In the genomic region with DNA sequence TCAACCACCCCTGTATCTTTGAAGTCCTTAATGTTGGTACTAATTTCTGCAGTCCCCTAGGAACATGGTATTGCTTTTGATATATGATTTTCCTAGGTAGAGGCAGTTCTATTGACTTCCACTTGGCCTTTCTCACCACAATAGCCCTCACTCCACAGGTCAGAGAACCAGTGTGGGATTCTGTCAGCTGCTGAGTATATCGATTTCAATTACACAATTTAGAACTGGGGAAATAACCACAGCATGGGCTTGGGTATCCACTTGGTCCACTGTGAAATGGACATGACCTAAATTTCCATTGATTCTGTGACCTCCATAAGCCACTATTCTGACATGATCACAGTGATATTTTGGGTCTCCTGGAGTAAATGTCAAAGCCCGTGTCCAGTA, we compare ENCODE assay signal across 27 cellular contexts.
DNase-seq lines count a peak whose midpoint lies in the region; ATAC-seq, FAIRE-seq and TF ChIP-seq lines count a peak whose summit lies in the region.
"Had no signal": no experiment of that assay in that cellular context is flagged by ENCODE, and none has a peak within 500 bp of the region (broad histone marks: within the 10 kb centered on the region; RNA-seq: fewer than 3 reads in every experiment).

No MANE protein-coding gene starts in this region.

- H4K20me1 ChIP-seq in astrocyte (ENCODE audit: insufficient read depth, low read length) = no peaks in the 10 kb centered on the region
- H4K20me1 ChIP-seq: BLaER1 treated with 17β-estradiol and CSF1 and Interleukin-3, amounts not matched to agents 10 nM and 100 nM had no signal

- no peak overlapping the region for H3K4me2 ChIP-seq in astrocyte (ENCODE audit: low read length)
- H3K4me2 ChIP-seq: A549; BLaER1 treated with 17β-estradiol and CSF1 and Interleukin-3, amounts not matched to agents 10 nM and 100 nM had no signal

- H3K36me3 ChIP-seq in astrocyte (ENCODE audit: insufficient read depth, low read length) (no peaks in the 10 kb centered on the region), psoas muscle (ENCODE audit: insufficient read depth in 1 of 2, low read depth in 1 of 2) (no peaks in the 10 kb centered on the region), skeletal muscle tissue (ENCODE audit: control insufficient read depth in 3 of 3, insufficient read depth in 3 of 3, low read length in 3 of 3) (peaks cover 0 to 3% (median 0%) of the 10 kb centered on the region in 3 donors), spleen (peaks cover 0 to 10% (median 0%) of the 10 kb centered on the region in 6 donors)
- H3K36me3 ChIP-seq: BLaER1 treated with 17β-estradiol and CSF1 and Interleukin-3, amounts not matched to agents 10 nM and 100 nM had no signal

- H3K9me3 ChIP-seq in astrocyte (ENCODE audit: insufficient read depth, low read depth, low read length) (no peaks in the 10 kb centered on the region), psoas muscle (no peaks in the 10 kb centered on the region), skeletal muscle tissue (ENCODE audit: control insufficient read depth in 3 of 3, low read length in 3 of 3) (no peaks in the 10 kb centered on the region), spleen (no peaks in the 10 kb centered on the region)
- H3K9me3 ChIP-seq: A549 had no signal

- H3K4me3 Mint-ChIP-seq in activated CD4-positive, alpha-beta T cell treated with anti-CD3 and anti-CD28 coated beads, Interleukin-2, amount 10 ng/mL, durations not matched to agents 7 days and 5 days = no peak overlapping the region
- H3K4me3 Mint-ChIP-seq in astrocyte (ENCODE audit: unreplicated experiment) = no peak overlapping the region
- H3K4me3 Mint-ChIP-seq: B cell; CD14-positive monocyte; CD4-positive, alpha-beta memory T cell; CD4-positive, CD25-positive, alpha-beta regulatory T cell; CD8-positive, alpha-beta memory T cell had no signal

- 33 to 49% (median 43%) methylated on average over 2 of the region's 2 CpGs for WGBS in psoas muscle, 3 donors
- WGBS in spleen, 5 donors = 86 to 100% (median 91%) methylated on average over 2 of the region's 2 CpGs

- CTCF ChIA-PET in activated CD4-positive, alpha-beta T cell treated with anti-CD3 and anti-CD28 coated beads, Interleukin-2, amount 10 ng/mL, durations not matched to agents 7 days and 5 days (lab: Charles Lee) = no interaction called here

- H3K27ac Mint-ChIP-seq in activated CD4-positive, alpha-beta T cell treated with anti-CD3 and anti-CD28 coated beads, Interleukin-2, amount 10 ng/mL, durations not matched to agents 7 days and 5 days = peak overlapping the region; percentile 46
- H3K27ac Mint-ChIP-seq in astrocyte (ENCODE audit: unreplicated experiment) = no peak overlapping the region
- H3K27ac Mint-ChIP-seq: B cell; CD14-positive monocyte; CD4-positive, alpha-beta memory T cell; CD4-positive, CD25-positive, alpha-beta regulatory T cell had no signal

- H3K9ac ChIP-seq in astrocyte (ENCODE audit: low read length) (no peak overlapping the region), skeletal muscle tissue (ENCODE audit: low read depth in 1 of 3, low read length in 3 of 3) (no peak overlapping the region)
- H3K9ac ChIP-seq: BLaER1 treated with 17β-estradiol and CSF1 and Interleukin-3, amounts not matched to agents 10 nM and 100 nM had no signal

- no peak for DNase-seq in activated CD4-positive, alpha-beta T cell treated with anti-CD3 and anti-CD28 coated beads, Interleukin-2, amount 10 ng/mL, durations not matched to agents 7 days and 5 days
- no peak for DNase-seq in activated CD4-positive, alpha-beta T cell treated with anti-CD3 and anti-CD28 coated beads, Interleukin-2, amount 50 U/mL, for 4 hours
- no peak for DNase-seq in astrocyte (ENCODE audit: low read depth)
- DNase-seq in psoas muscle = no peak
- DNase-seq in NOMO-1 treated with dmso at 0.1 percent for 144 hours (lab: John Stamatoyannopoulos, UW; ENCODE audit: unreplicated experiment) = no peak
- DNase-seq in NCI-H1092 treated with DMSO at 0.1 percent for 48 hours (lab: John Stamatoyannopoulos, UW) = no peak
- no peak for DNase-seq in spleen
- DNase-seq: AML-193; CD4-positive, alpha-beta memory T cell; CD4-positive, CD25-positive, alpha-beta regulatory T cell; CD8-positive, alpha-beta memory T cell; COR-L47; DMS 273 treated with DMSO at 0.1 percent for 48 hours; DMS153; DMS53; DMS79; DND-41; EL; GDM1 had no signal

- no peaks in the 10 kb centered on the region for H3K27me3 Mint-ChIP-seq in activated CD4-positive, alpha-beta T cell treated with anti-CD3 and anti-CD28 coated beads, Interleukin-2, amount 10 ng/mL, durations not matched to agents 7 days and 5 days
- H3K27me3 Mint-ChIP-seq in astrocyte (ENCODE audit: low read depth, unreplicated experiment) = no peaks in the 10 kb centered on the region
- H3K27me3 Mint-ChIP-seq: B cell; CD4-positive, alpha-beta memory T cell; CD4-positive, CD25-positive, alpha-beta regulatory T cell; CD8-positive, alpha-beta memory T cell had no signal

- H2AFZ ChIP-seq in astrocyte (ENCODE audit: low read depth, low read length) = no peak overlapping the region

- no peaks in the 10 kb centered on the region for H3K4me1 ChIP-seq in astrocyte (ENCODE audit: insufficient read depth, low read length)
- H3K4me1 ChIP-seq in psoas muscle = peaks cover 17% of the 10 kb centered on the region
- peaks cover 0 to 15% (median 11%) of the 10 kb centered on the region in 3 donors for H3K4me1 ChIP-seq in skeletal muscle tissue (ENCODE audit: control insufficient read depth in 3 of 3, insufficient read depth in 3 of 3, low read length in 3 of 3)
- H3K4me1 ChIP-seq in spleen = no peaks in the 10 kb centered on the region
- H3K4me1 ChIP-seq: A549; BLaER1 treated with 17β-estradiol and CSF1 and Interleukin-3, amounts not matched to agents 10 nM and 100 nM had no signal

- POLR2A ChIA-PET in activated CD4-positive, alpha-beta T cell treated with anti-CD3 and anti-CD28 coated beads, Interleukin-2, amount 10 ng/mL, durations not matched to agents 7 days and 5 days (lab: Charles Lee) = no interaction called here

- no peak for TF ChIP-seq POLR2A in spleen (IDR thresholded peaks at IDR 0.05)

- no peaks in the 10 kb centered on the region for H3K79me2 ChIP-seq in astrocyte (ENCODE audit: insufficient read depth, low read length)

- H3K36me3 Mint-ChIP-seq in activated CD4-positive, alpha-beta T cell treated with anti-CD3 and anti-CD28 coated beads, Interleukin-2, amount 10 ng/mL, durations not matched to agents 7 days and 5 days (ENCODE audit: low read depth) = peaks cover 3% of the 10 kb centered on the region
- H3K36me3 Mint-ChIP-seq in astrocyte (ENCODE audit: low read depth, unreplicated experiment) = peaks cover 5% of the 10 kb centered on the region
- H3K36me3 Mint-ChIP-seq: CD14-positive monocyte had no signal

- intact Hi-C loops in psoas muscle (cut with DNase I) = no loop called here
- intact Hi-C loops in spleen (cut with DNase I; ENCODE audit: low total_unique reads) = no loop called here

- no peak overlapping the region for H3K4me3 ChIP-seq in astrocyte (ENCODE audit: insufficient read depth, low read depth, low read length)
- H3K4me3 ChIP-seq in psoas muscle = no peak overlapping the region
- H3K4me3 ChIP-seq in skeletal muscle tissue (ENCODE audit: low read length in 3 of 3) = no peak overlapping the region
- H3K4me3 ChIP-seq in spleen = no peak overlapping the region
- H3K4me3 ChIP-seq: A549; BLaER1 treated with 17β-estradiol and CSF1 and Interleukin-3, amounts not matched to agents 10 nM and 100 nM; GM12878 had no signal

- no peaks in the 10 kb centered on the region for H3K4me1 Mint-ChIP-seq in activated CD4-positive, alpha-beta T cell treated with anti-CD3 and anti-CD28 coated beads, Interleukin-2, amount 10 ng/mL, durations not matched to agents 7 days and 5 days
- H3K4me1 Mint-ChIP-seq in astrocyte (ENCODE audit: low read depth, unreplicated experiment) = no peaks in the 10 kb centered on the region
- H3K4me1 Mint-ChIP-seq: CD14-positive monocyte; CD8-positive, alpha-beta memory T cell had no signal

- TF ChIP-seq CTCF in astrocyte (IDR thresholded peaks at IDR 0.05; ENCODE audit: insufficient read depth, low read depth, low read length) = no peak
- TF ChIP-seq CTCF in psoas muscle (IDR thresholded peaks at IDR 0.05) = no peak
- no peak for TF ChIP-seq CTCF in spleen (IDR thresholded peaks at IDR 0.05 in 8 of 11, conservative IDR thresholded peaks at IDR 0.05 in 3 of 11)

- ATAC-seq in psoas muscle = peak in 2 of 4 donors; percentile 64 to 75
- ATAC-seq: A549, GM12878 had no signal

- H3K27me3 ChIP-seq in astrocyte (ENCODE audit: insufficient read depth, low read length) = no peaks in the 10 kb centered on the region
- H3K27me3 ChIP-seq in psoas muscle (ENCODE audit: insufficient read depth in 3 of 3, low read length in 2 of 3) = no peaks in the 10 kb centered on the region
- no peaks in the 10 kb centered on the region for H3K27me3 ChIP-seq in skeletal muscle tissue (ENCODE audit: control insufficient read depth in 3 of 3, insufficient read depth in 3 of 3, low read length in 3 of 3)
- no peaks in the 10 kb centered on the region for H3K27me3 ChIP-seq in spleen (replicated peaks in 1 of 7)

- H3K27ac ChIP-seq in astrocyte (ENCODE audit: low read depth, low read length) = no peak overlapping the region
- H3K27ac ChIP-seq in psoas muscle = peak overlapping the region; percentile 72
- peak overlapping the region; percentile 32 for H3K27ac ChIP-seq in skeletal muscle tissue (ENCODE audit: low read depth, low read length)
- H3K27ac ChIP-seq in spleen = no peak overlapping the region
- H3K27ac ChIP-seq: 22Rv1; A549; BLaER1 treated with 17β-estradiol and CSF1 and Interleukin-3, amounts not matched to agents 10 nM and 100 nM had no signal

- no peaks in the 10 kb centered on the region for H3K9me3 Mint-ChIP-seq in activated CD4-positive, alpha-beta T cell treated with anti-CD3 and anti-CD28 coated beads, Interleukin-2, amount 10 ng/mL, durations not matched to agents 7 days and 5 days
- no peaks in the 10 kb centered on the region for H3K9me3 Mint-ChIP-seq in astrocyte (ENCODE audit: unreplicated experiment)
- H3K9me3 Mint-ChIP-seq: CD4-positive, alpha-beta memory T cell; CD8-positive, alpha-beta memory T cell had no signal

- peak; percentile 29 for FAIRE-seq in astrocyte (lab: Jason Lieb, UNC)
- FAIRE-seq: GM12878, GM18507 had no signal

Comparison
In these comparisons a context has a peak if more than half of its experiments do, and no peak if none do; other contexts are left out.
1. H3K27ac ChIP-seq: peak in psoas muscle (single experiment) and skeletal muscle tissue (single experiment); none in astrocyte (single experiment) and spleen (0 of 8).